ENCODE assay signal across 1 cellular context in genomic region chr14:100106260-100106659, GRCh38.
TF ChIP-seq lines count a peak whose summit lies in the region.

No MANE protein-coding gene starts in this region.

TF ChIP-seq in K562, 482 proteins besides CTCF, POLR2A, EP300 and RAD21:
- no peak for TF ChIP-seq FOXP1 (CRISPR knock-in tag; IDR thresholded peaks at IDR 0.05)
- no peak for TF ChIP-seq CEBPG (CRISPR knock-in tag; IDR thresholded peaks at IDR 0.05)
- no peak for TF ChIP-seq CEBPG (tag; conservative IDR thresholded peaks at IDR 0.05 in 1 of 2, IDR thresholded peaks at IDR 0.05 in 1 of 2)
- TF ChIP-seq SMAD3 (CRISPR knock-in tag; conservative IDR thresholded peaks at IDR 0.05) = no peak
- TF ChIP-seq CBX1 (IDR thresholded peaks at IDR 0.05; ENCODE audit: low read depth) = no peak
- no peak for TF ChIP-seq ZNF41 (CRISPR knock-in tag; conservative IDR thresholded peaks at IDR 0.05)
- TF ChIP-seq USF1 (CRISPR knock-in tag; IDR thresholded peaks at IDR 0.05) = no peak
- TF ChIP-seq SAFB (IDR thresholded peaks at IDR 0.05; ENCODE audit: borderline replicate concordance, low read depth, low read length) = no peak
- TF ChIP-seq CC2D1A (IDR thresholded peaks at IDR 0.05) = no peak
- TF ChIP-seq ASH1L (IDR thresholded peaks at IDR 0.05; ENCODE audit: borderline replicate concordance, low read depth, partially characterized antibody) = no peak
- TF ChIP-seq, protein P1, sequence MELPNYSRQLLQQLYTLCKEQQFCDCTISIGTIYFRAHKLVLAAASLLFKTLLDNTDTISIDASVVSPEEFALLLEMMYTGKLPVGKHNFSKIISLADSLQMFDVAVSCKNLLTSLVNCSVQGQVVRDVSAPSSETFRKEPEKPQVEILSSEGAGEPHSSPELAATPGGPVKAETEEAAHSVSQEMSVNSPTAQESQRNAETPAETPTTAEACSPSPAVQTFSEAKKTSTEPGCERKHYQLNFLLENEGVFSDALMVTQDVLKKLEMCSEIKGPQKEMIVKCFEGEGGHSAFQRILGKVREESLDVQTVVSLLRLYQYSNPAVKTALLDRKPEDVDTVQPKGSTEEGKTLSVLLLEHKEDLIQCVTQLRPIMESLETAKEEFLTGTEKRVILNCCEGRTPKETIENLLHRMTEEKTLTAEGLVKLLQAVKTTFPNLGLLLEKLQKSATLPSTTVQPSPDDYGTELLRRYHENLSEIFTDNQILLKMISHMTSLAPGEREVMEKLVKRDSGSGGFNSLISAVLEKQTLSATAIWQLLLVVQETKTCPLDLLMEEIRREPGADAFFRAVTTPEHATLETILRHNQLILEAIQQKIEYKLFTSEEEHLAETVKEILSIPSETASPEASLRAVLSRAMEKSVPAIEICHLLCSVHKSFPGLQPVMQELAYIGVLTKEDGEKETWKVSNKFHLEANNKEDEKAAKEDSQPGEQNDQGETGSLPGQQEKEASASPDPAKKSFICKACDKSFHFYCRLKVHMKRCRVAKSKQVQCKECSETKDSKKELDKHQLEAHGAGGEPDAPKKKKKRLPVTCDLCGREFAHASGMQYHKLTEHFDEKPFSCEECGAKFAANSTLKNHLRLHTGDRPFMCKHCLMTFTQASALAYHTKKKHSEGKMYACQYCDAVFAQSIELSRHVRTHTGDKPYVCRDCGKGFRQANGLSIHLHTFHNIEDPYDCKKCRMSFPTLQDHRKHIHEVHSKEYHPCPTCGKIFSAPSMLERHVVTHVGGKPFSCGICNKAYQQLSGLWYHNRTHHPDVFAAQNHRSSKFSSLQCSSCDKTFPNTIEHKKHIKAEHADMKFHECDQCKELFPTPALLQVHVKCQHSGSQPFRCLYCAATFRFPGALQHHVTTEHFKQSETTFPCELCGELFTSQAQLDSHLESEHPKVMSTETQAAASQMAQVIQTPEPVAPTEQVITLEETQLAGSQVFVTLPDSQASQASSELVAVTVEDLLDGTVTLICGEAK (IDR thresholded peaks at IDR 0.05) = no peak
- TF ChIP-seq, protein P1 (CRISPR knock-in tag; IDR thresholded peaks at IDR 0.05) = no peak
- TF ChIP-seq MYNN (IDR thresholded peaks at IDR 0.05) = no peak
- TF ChIP-seq MYNN (CRISPR knock-in tag; IDR thresholded peaks at IDR 0.05) = no peak
- TF ChIP-seq COPS2 (conservative IDR thresholded peaks at IDR 0.05) = no peak
- no peak for TF ChIP-seq RBBP5 (IDR thresholded peaks at IDR 0.05; ENCODE audit: borderline replicate concordance, insufficient read depth, low read length, poor library complexity, severe bottlenecking)
- TF ChIP-seq, protein P2, sequence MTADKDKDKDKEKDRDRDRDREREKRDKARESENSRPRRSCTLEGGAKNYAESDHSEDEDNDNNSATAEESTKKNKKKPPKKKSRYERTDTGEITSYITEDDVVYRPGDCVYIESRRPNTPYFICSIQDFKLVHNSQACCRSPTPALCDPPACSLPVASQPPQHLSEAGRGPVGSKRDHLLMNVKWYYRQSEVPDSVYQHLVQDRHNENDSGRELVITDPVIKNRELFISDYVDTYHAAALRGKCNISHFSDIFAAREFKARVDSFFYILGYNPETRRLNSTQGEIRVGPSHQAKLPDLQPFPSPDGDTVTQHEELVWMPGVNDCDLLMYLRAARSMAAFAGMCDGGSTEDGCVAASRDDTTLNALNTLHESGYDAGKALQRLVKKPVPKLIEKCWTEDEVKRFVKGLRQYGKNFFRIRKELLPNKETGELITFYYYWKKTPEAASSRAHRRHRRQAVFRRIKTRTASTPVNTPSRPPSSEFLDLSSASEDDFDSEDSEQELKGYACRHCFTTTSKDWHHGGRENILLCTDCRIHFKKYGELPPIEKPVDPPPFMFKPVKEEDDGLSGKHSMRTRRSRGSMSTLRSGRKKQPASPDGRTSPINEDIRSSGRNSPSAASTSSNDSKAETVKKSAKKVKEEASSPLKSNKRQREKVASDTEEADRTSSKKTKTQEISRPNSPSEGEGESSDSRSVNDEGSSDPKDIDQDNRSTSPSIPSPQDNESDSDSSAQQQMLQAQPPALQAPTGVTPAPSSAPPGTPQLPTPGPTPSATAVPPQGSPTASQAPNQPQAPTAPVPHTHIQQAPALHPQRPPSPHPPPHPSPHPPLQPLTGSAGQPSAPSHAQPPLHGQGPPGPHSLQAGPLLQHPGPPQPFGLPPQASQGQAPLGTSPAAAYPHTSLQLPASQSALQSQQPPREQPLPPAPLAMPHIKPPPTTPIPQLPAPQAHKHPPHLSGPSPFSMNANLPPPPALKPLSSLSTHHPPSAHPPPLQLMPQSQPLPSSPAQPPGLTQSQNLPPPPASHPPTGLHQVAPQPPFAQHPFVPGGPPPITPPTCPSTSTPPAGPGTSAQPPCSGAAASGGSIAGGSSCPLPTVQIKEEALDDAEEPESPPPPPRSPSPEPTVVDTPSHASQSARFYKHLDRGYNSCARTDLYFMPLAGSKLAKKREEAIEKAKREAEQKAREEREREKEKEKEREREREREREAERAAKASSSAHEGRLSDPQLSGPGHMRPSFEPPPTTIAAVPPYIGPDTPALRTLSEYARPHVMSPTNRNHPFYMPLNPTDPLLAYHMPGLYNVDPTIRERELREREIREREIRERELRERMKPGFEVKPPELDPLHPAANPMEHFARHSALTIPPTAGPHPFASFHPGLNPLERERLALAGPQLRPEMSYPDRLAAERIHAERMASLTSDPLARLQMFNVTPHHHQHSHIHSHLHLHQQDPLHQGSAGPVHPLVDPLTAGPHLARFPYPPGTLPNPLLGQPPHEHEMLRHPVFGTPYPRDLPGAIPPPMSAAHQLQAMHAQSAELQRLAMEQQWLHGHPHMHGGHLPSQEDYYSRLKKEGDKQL (CRISPR knock-in tag; IDR thresholded peaks at IDR 0.05; ENCODE audit: borderline replicate concordance) = no peak
- no peak for TF ChIP-seq BDP1 (IDR thresholded peaks at IDR 0.05; ENCODE audit: insufficient read depth, insufficient read length)
- TF ChIP-seq ZSCAN29 (IDR thresholded peaks at IDR 0.05) = no peak
- TF ChIP-seq KHSRP (IDR thresholded peaks at IDR 0.05) = no peak
- TF ChIP-seq BRF2 (IDR thresholded peaks at IDR 0.05; ENCODE audit: borderline replicate concordance, insufficient read depth, insufficient read length) = no peak
- no peak for TF ChIP-seq ETS2 (tag; IDR thresholded peaks at IDR 0.05; ENCODE audit: borderline replicate concordance, poor library complexity, severe bottlenecking)
- no peak for TF ChIP-seq ZNF121 (CRISPR knock-in tag; conservative IDR thresholded peaks at IDR 0.05)
TF ChIP-seq in K562: peak in this region for 0.
